1 cellular context compared by ENCODE assay signal in the genomic region with DNA sequence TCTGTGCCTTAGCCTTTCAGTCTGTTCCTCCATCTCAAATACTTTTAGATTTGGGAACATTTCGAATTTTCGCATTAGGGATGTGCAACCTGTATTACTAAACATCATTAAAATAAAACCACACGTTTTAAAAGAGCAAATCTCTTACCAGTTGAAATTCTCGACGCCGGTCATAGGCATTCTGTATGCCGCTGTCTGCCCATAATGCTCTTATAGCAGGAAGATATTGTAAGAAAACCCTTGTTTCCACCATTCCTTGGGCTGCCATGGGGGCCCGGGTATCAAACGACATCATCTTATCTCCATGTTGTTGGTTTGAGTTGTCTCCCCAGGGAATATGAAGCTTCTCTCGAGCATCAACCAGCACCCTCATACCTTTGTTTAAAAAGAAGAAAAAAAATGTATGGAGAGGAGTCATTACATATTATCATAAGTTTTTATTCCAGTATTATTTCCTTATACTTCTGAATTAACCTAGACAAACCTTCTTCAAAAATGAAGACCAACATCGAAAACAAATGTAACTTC.
A peak's percentile ranks its signal among the peaks of the same experiment; 100 is the strongest.
TF ChIP-seq lines count a peak whose summit lies in the region.

No MANE protein-coding gene starts in this region.

TF ChIP-seq in GM12878, 131 proteins besides CTCF, POLR2A, EP300 and RAD21:
- no peak for TF ChIP-seq MTA3 (IDR thresholded peaks at IDR 0.05; ENCODE audit: borderline replicate concordance, low read length)
- no peak for TF ChIP-seq LARP7 (IDR thresholded peaks at IDR 0.05)
- TF ChIP-seq, protein P1, sequence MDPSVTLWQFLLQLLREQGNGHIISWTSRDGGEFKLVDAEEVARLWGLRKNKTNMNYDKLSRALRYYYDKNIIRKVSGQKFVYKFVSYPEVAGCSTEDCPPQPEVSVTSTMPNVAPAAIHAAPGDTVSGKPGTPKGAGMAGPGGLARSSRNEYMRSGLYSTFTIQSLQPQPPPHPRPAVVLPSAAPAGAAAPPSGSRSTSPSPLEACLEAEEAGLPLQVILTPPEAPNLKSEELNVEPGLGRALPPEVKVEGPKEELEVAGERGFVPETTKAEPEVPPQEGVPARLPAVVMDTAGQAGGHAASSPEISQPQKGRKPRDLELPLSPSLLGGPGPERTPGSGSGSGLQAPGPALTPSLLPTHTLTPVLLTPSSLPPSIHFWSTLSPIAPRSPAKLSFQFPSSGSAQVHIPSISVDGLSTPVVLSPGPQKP (IDR thresholded peaks at IDR 0.05; ENCODE audit: low read depth, low read length) = no peak
- TF ChIP-seq, protein P2, sequence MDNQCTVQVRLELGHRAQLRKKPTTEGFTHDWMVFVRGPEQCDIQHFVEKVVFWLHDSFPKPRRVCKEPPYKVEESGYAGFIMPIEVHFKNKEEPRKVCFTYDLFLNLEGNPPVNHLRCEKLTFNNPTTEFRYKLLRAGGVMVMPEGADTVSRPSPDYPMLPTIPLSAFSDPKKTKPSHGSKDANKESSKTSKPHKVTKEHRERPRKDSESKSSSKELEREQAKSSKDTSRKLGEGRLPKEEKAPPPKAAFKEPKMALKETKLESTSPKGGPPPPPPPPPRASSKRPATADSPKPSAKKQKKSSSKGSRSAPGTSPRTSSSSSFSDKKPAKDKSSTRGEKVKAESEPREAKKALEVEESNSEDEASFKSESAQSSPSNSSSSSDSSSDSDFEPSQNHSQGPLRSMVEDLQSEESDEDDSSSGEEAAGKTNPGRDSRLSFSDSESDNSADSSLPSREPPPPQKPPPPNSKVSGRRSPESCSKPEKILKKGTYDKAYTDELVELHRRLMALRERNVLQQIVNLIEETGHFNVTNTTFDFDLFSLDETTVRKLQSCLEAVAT (IDR thresholded peaks at IDR 0.05) = peak; percentile 90
- peak; percentile 56 for TF ChIP-seq MEF2B (IDR thresholded peaks at IDR 0.05; ENCODE audit: partially characterized antibody, poor library complexity, severe bottlenecking)
